8 cellular contexts compared by ENCODE assay signal in genomic region chr3:129277829-129278271, GRCh38. TPM values are rescaled to one million over a fixed set of nuclear protein-coding genes. Genes with fewer than 3 reads are reported as not detected.
DNase-seq lines count a peak whose midpoint lies in the region; ATAC-seq and TF ChIP-seq lines count a peak whose summit lies in the region.

No MANE protein-coding gene starts in this region.

- no peak for TF ChIP-seq POLR2A in breast epithelium (IDR thresholded peaks at IDR 0.05)

- H3K4me1 ChIP-seq in CD8-positive, alpha-beta memory T cell (ENCODE audit: insufficient read depth, low read length) = peaks cover 20% of the 10 kb centered on the region
- H3K4me1 ChIP-seq in breast epithelium (peaks cover 0 to 8% of the 10 kb centered on the region in 2 donors), urinary bladder (ENCODE audit: insufficient read depth) (no peaks in the 10 kb centered on the region)

- peak overlapping the region; percentile 90 to 98 (median 96) for H3K27ac Mint-ChIP-seq in CD8-positive, alpha-beta memory T cell

- CTCF ChIA-PET in CD8-positive, alpha-beta memory T cell (lab: Charles Lee) = interaction anchor here (1.4 kb wide), 1 partner anchor 39 kb away, joined by 3 read pairs; a partner anchor contains a TSS

- no peaks in the 10 kb centered on the region for H3K9me3 Mint-ChIP-seq in CD8-positive, alpha-beta memory T cell

- peak overlapping the region; percentile 94 for H3K27ac ChIP-seq in CD8-positive, alpha-beta memory T cell (ENCODE audit: low read depth, low read length)
- H3K27ac ChIP-seq in breast epithelium (peak overlapping the region; percentile 93 to 96), urinary bladder (ENCODE audit: low read depth) (peak overlapping the region; percentile 83)

- peaks cover 0 to 65% (median 20%) of the 10 kb centered on the region in 3 donors for H3K36me3 Mint-ChIP-seq in CD8-positive, alpha-beta memory T cell

- peaks cover 25% of the 10 kb centered on the region for H3K36me3 ChIP-seq in CD8-positive, alpha-beta memory T cell (ENCODE audit: insufficient read depth, low read length)
- peaks cover 6% of the 10 kb centered on the region for H3K36me3 ChIP-seq in breast epithelium
- no peaks in the 10 kb centered on the region for H3K36me3 ChIP-seq in urinary bladder (ENCODE audit: insufficient read depth)

- H3K4me3 Mint-ChIP-seq in CD8-positive, alpha-beta memory T cell = peak overlapping the region; percentile 88 to 99 (median 91)

- TF ChIP-seq CTCF in breast epithelium (IDR thresholded peaks at IDR 0.05) = no peak

- H3K4me3 ChIP-seq in CD8-positive, alpha-beta memory T cell (ENCODE audit: low read length) = no peak overlapping the region
- H3K4me3 ChIP-seq in breast epithelium = peak overlapping the region; percentile 88 to 92 (median 90)
- peak overlapping the region; percentile 92 for H3K4me3 ChIP-seq in urinary bladder (ENCODE audit: low read depth, low read length)

- peaks cover 0 to 3% of the 10 kb centered on the region in 2 donors for H3K27me3 Mint-ChIP-seq in CD8-positive, alpha-beta memory T cell

- WGBS in urinary bladder = 62% methylated on average over 11 of the region's 11 CpGs

- H3K9me3 ChIP-seq in CD8-positive, alpha-beta memory T cell (ENCODE audit: low read length) = no peaks in the 10 kb centered on the region
- no peaks in the 10 kb centered on the region for H3K9me3 ChIP-seq in breast epithelium

- H3K27me3 ChIP-seq in CD8-positive, alpha-beta memory T cell (ENCODE audit: insufficient read depth, low read length, poor library complexity, severe bottlenecking) = no peaks in the 10 kb centered on the region
- H3K27me3 ChIP-seq in breast epithelium = no peaks in the 10 kb centered on the region

- ATAC-seq in HG02571 (IDR thresholded peaks at IDR 0.05; ENCODE audit: unreplicated experiment) = no peak
- ATAC-seq in HG03280 (IDR thresholded peaks at IDR 0.05; ENCODE audit: unreplicated experiment) = no peak

- POLR2A ChIA-PET in CD8-positive, alpha-beta memory T cell (lab: Charles Lee) = interaction anchor here (1.0 to 3.5 kb wide), 3 partner anchors 33 to 95 kb away, joined by 4 to 55 read pairs (median 14); partner anchors contain the start of gene CNBP

- intact Hi-C loops in breast epithelium (cut with DNase I; ENCODE audit: low total_unique reads) = no loop called here

- peaks cover 29 to 44% (median 33%) of the 10 kb centered on the region in 3 donors for H3K4me1 Mint-ChIP-seq in CD8-positive, alpha-beta memory T cell

- DNase-seq in CD8-positive, alpha-beta memory T cell = peak in 1 of 5 donors; percentile 10
- DNase-seq in LHCN-M2 (ENCODE audit: low read depth) = peak; percentile 26
- DNase-seq in breast epithelium (ENCODE audit: low spot score in 2 of 2) = no peak
- DNase-seq in lung microvascular endothelial cell (ENCODE audit: low read depth in 2 of 2) = peak; percentile 11 to 25
- no peak for DNase-seq in NCI-H187 treated with DMSO at 0.1 percent for 48 hours (lab: John Stamatoyannopoulos, UW)

RNA-seq across cellular contexts. Expression of gene HMCES, which starts 0.8 kb away (rescaled TPM):
- total RNA-seq in CD8-positive, alpha-beta memory T cell = 10 to 100 TPM; 64.3 to 64.6 TPM
- polyA plus RNA-seq in CD8-positive, alpha-beta memory T cell = 97.9 TPM
- total RNA-seq in LHCN-M2 (2014; rRNA removed) (10.8 and 15.8 TPM in 2 replicates), breast epithelium (10 to 100 TPM; 32.3 to 40.5 (median 32.8) TPM), lung microvascular endothelial cell (18.7 and 20.3 TPM in 2 replicates), urinary bladder (15.9 TPM)
- polyA plus RNA-seq in LHCN-M2 (2012) = 31.8 TPM
- polyA plus RNA-seq in urinary bladder = 33.9 TPM

RNA-seq across cellular contexts. Expression of gene COPG1, which starts 28.4 kb away (rescaled TPM):
- total RNA-seq in CD8-positive, alpha-beta memory T cell = 100 to 1,000 TPM; 134 to 136 TPM
- 101 TPM for polyA plus RNA-seq in CD8-positive, alpha-beta memory T cell
- total RNA-seq in LHCN-M2 (2014; rRNA removed) (192 TPM in 2 replicates), breast epithelium (100 to 1,000 TPM in 2 of 3 donors, 10 to 100 TPM in 1; 82.6 to 121 (median 102) TPM), lung microvascular endothelial cell (159 and 221 TPM in 2 replicates), urinary bladder (127 TPM)
- polyA plus RNA-seq in LHCN-M2 (2012) = 210 TPM
- 66.5 TPM for polyA plus RNA-seq in urinary bladder

Comparison
In these comparisons a context has a peak if more than half of its experiments do, and no peak if none do; other contexts are left out.
1. DNase-seq: peak in LHCN-M2 (single experiment) and lung microvascular endothelial cell (2 of 2); none in breast epithelium (0 of 2) and NCI-H187 treated with DMSO at 0.1 percent for 48 hours (single experiment).
2. Peak in every context shown above with its lines, with median percentiles within 50 percentile points of each other: H3K27ac ChIP-seq.